Comparison of ENCODE assay signal across 8 cellular contexts in the genomic region with DNA sequence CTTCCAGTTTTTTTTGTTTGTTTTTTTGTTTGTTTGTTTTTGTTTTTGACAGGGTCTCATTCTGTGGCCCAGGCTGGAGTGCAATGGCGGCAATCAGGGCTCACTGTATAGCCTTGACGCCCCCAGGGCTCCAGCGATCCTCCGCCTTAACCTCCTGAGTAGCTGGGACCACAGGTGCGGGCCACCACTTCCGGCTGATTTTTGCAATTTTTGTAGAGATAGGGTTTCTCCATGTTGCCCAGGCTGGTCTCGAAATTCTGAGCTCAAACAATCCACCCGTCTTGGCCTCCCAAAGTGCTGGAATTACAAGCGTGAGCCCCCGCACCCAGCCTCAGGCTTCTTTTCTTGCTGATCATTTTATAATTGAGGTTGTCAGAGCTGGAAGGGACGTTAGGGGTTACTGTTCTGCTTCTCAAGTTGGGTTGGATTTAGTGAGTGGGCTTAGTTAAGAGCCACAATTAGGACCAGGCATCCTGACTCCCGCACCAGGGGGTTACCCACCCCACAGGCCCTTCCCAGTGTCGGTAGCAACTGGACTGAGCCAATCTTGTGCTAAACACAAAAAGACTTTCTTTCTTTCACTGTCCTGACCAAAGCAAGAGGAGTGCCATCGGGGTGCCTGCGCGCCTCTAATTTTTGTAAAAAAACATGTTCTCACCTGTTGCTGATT. TPM values are rescaled to one million over a fixed set of nuclear protein-coding genes. Genes with fewer than 3 reads are reported as not detected.
DNase-seq lines count a peak whose midpoint lies in the region; ATAC-seq, FAIRE-seq and TF ChIP-seq lines count a peak whose summit lies in the region.

No MANE protein-coding gene starts in this region.

- H3K9me3 ChIP-seq in astrocyte (ENCODE audit: insufficient read depth, low read depth, low read length): no peaks in the 10 kb centered on the region
- H3K9me3 ChIP-seq in naive thymus-derived CD4-positive, alpha-beta T cell (ENCODE audit: control insufficient read depth in 2 of 3, low read length in 3 of 3): no peaks in the 10 kb centered on the region

- H3K9me3 Mint-ChIP-seq in astrocyte (ENCODE audit: unreplicated experiment): no peaks in the 10 kb centered on the region
- peaks cover 0 to 49% (median 9%) of the 10 kb centered on the region in 11 donors for H3K9me3 Mint-ChIP-seq in naive thymus-derived CD4-positive, alpha-beta T cell

- H2AFZ ChIP-seq in astrocyte (ENCODE audit: low read depth, low read length): peak overlapping the region; percentile 79

- FAIRE-seq in astrocyte (lab: Jason Lieb, UNC): no peak

- H3K9ac ChIP-seq in astrocyte (ENCODE audit: low read length): peak overlapping the region; percentile 77

- peaks cover 5% of the 10 kb centered on the region for H3K4me1 Mint-ChIP-seq in astrocyte (ENCODE audit: low read depth, unreplicated experiment)
- H3K4me1 Mint-ChIP-seq in naive thymus-derived CD4-positive, alpha-beta T cell: peaks cover 11 to 35% (median 31%) of the 10 kb centered on the region in 7 donors

- intact Hi-C loops in naive thymus-derived CD4-positive, alpha-beta T cell (cut with micrococcal nuclease): no loop called here

- H3K36me3 Mint-ChIP-seq in astrocyte (ENCODE audit: low read depth, unreplicated experiment): no peaks in the 10 kb centered on the region
- peaks cover 0 to 15% (median 3%) of the 10 kb centered on the region in 5 donors for H3K36me3 Mint-ChIP-seq in naive thymus-derived CD4-positive, alpha-beta T cell

- peaks cover 54% of the 10 kb centered on the region for H3K27me3 Mint-ChIP-seq in astrocyte (ENCODE audit: low read depth, unreplicated experiment)
- peaks cover 91 to 99% (median 94%) of the 10 kb centered on the region in 5 donors for H3K27me3 Mint-ChIP-seq in naive thymus-derived CD4-positive, alpha-beta T cell

- peak overlapping the region; percentile 87 for H3K4me3 Mint-ChIP-seq in astrocyte (ENCODE audit: unreplicated experiment)
- peak overlapping the region; percentile 5 to 81 (median 23) for H3K4me3 Mint-ChIP-seq in naive thymus-derived CD4-positive, alpha-beta T cell

- H3K27ac Mint-ChIP-seq in astrocyte (ENCODE audit: unreplicated experiment): peak overlapping the region; percentile 49
- no peak overlapping the region for H3K27ac Mint-ChIP-seq in naive thymus-derived CD4-positive, alpha-beta T cell

- peak overlapping the region; percentile 96 for H3K4me2 ChIP-seq in astrocyte (ENCODE audit: low read length)

- H3K36me3 ChIP-seq in astrocyte (ENCODE audit: insufficient read depth, low read length): no peaks in the 10 kb centered on the region
- H3K36me3 ChIP-seq in naive thymus-derived CD4-positive, alpha-beta T cell (ENCODE audit: control insufficient read depth in 2 of 3, insufficient read depth in 3 of 3, low read length in 3 of 3): no peaks in the 10 kb centered on the region

- ATAC-seq in GM18870 (IDR thresholded peaks at IDR 0.05; ENCODE audit: unreplicated experiment): peak; percentile 25
- ATAC-seq in HG03342 (IDR thresholded peaks at IDR 0.05; ENCODE audit: unreplicated experiment): peak; percentile 31
- no peak for ATAC-seq in naive thymus-derived CD4-positive, alpha-beta T cell
- no peak for ATAC-seq in HG03025 (IDR thresholded peaks at IDR 0.05; ENCODE audit: low FRiP score, unreplicated experiment)
- no peak for ATAC-seq in HG03571 (IDR thresholded peaks at IDR 0.05; ENCODE audit: unreplicated experiment)

- no peak overlapping the region for H3K27ac ChIP-seq in astrocyte (ENCODE audit: low read depth, low read length)
- no peak overlapping the region for H3K27ac ChIP-seq in naive thymus-derived CD4-positive, alpha-beta T cell (ENCODE audit: low read depth, low read length)

- H3K79me2 ChIP-seq in astrocyte (ENCODE audit: insufficient read depth, low read length): no peaks in the 10 kb centered on the region

- no peak for TF ChIP-seq CTCF in astrocyte (IDR thresholded peaks at IDR 0.05; ENCODE audit: insufficient read depth, low read depth, low read length)

- POLR2A ChIA-PET in naive thymus-derived CD4-positive, alpha-beta T cell (lab: Charles Lee): interaction anchor here (0.6 kb wide), 1 partner anchor 1204 kb away, joined by 3 read pairs; no protein-coding TSS in a partner anchor

- DNase-seq in astrocyte (ENCODE audit: low read depth) (no peak), A172 (ENCODE audit: low spot score) (no peak)
- no peak for DNase-seq in naive thymus-derived CD4-positive, alpha-beta T cell
- no peak for DNase-seq in activated CD4-positive, alpha-beta T cell treated with anti-CD3 and anti-CD28 coated beads, Interleukin-2, amount 50 U/mL, for 1 hour

- H3K4me3 ChIP-seq in astrocyte (ENCODE audit: insufficient read depth, low read depth, low read length): peak overlapping the region; percentile 82
- H3K4me3 ChIP-seq in naive thymus-derived CD4-positive, alpha-beta T cell (ENCODE audit: low read length): no peak overlapping the region

- H3K27me3 ChIP-seq in astrocyte (ENCODE audit: insufficient read depth, low read length): peaks cover 52% of the 10 kb centered on the region
- peaks cover 52 to 61% of the 10 kb centered on the region in 2 donors for H3K27me3 ChIP-seq in naive thymus-derived CD4-positive, alpha-beta T cell (ENCODE audit: control insufficient read depth in 2 of 2, insufficient read depth in 2 of 2, low read length in 2 of 2)

- peaks cover 16% of the 10 kb centered on the region for H3K4me1 ChIP-seq in astrocyte (ENCODE audit: insufficient read depth, low read length)
- H3K4me1 ChIP-seq in naive thymus-derived CD4-positive, alpha-beta T cell (ENCODE audit: control insufficient read depth in 2 of 2, insufficient read depth in 2 of 2, low read length in 2 of 2): peaks cover 10 to 14% of the 10 kb centered on the region in 2 donors

- no peaks in the 10 kb centered on the region for H4K20me1 ChIP-seq in astrocyte (ENCODE audit: insufficient read depth, low read length)

- CTCF ChIA-PET in naive thymus-derived CD4-positive, alpha-beta T cell (lab: Charles Lee): no interaction called here

RNA-seq across cellular contexts. Expression of a gene that starts 13.1 kb away (rescaled TPM):
- 14.7 and 16.9 TPM in 2 replicates for total RNA-seq in astrocyte
- 1 to 10 TPM in 2 of 5 experiments, under 1 TPM in 3; 0.59 to 5.2 (median 0.84) TPM for total RNA-seq in naive thymus-derived CD4-positive, alpha-beta T cell
- polyA plus RNA-seq in naive thymus-derived CD4-positive, alpha-beta T cell: 1 to 10 TPM in 1 of 2 donors, not detected in 1; 1.6 TPM
- total RNA-seq in A172 (2014; rRNA removed; shearing (Covaris generic)): 14.0 and 17.0 TPM in 2 replicates

RNA-seq across cellular contexts. Expression of a gene that starts 40.1 kb away (rescaled TPM):
- 3.9 TPM in 2 replicates for total RNA-seq in astrocyte
- 10 to 100 TPM in 2 of 5 experiments, 1 to 10 TPM in 3; 2.8 to 11.8 (median 8.7) TPM for total RNA-seq in naive thymus-derived CD4-positive, alpha-beta T cell
- polyA plus RNA-seq in naive thymus-derived CD4-positive, alpha-beta T cell: 1 to 10 TPM; 6.6 to 8.2 TPM
- 3.5 and 5.6 TPM in 2 replicates for total RNA-seq in A172 (2014; rRNA removed; shearing (Covaris generic))

RNA-seq across cellular contexts. Expression of a gene that starts 47.1 kb away (rescaled TPM):
- not detected in 2 replicates for total RNA-seq in astrocyte
- under 1 TPM in 4 of 5 experiments, not detected in 1; 0.12 to 0.30 (median 0.25) TPM for total RNA-seq in naive thymus-derived CD4-positive, alpha-beta T cell
- under 1 TPM; 0.12 to 0.21 TPM for polyA plus RNA-seq in naive thymus-derived CD4-positive, alpha-beta T cell
- total RNA-seq in A172 (2014; rRNA removed; shearing (Covaris generic)): not detected in 2 replicates

RNA-seq across cellular contexts. Expression of a gene that starts 55.0 kb away (rescaled TPM):
- total RNA-seq in astrocyte: 12.0 and 15.9 TPM in 2 replicates
- total RNA-seq in naive thymus-derived CD4-positive, alpha-beta T cell: 10 to 100 TPM in 4 of 5 experiments, 1 to 10 TPM in 1; 8.0 to 27.8 (median 12.5) TPM
- polyA plus RNA-seq in naive thymus-derived CD4-positive, alpha-beta T cell: 10 to 100 TPM; 15.5 to 19.1 TPM
- total RNA-seq in A172 (2014; rRNA removed; shearing (Covaris generic)): 16.9 and 18.7 TPM in 2 replicates

Comparison
In these comparisons a context has a peak if more than half of its experiments do, and no peak if none do; other contexts are left out.
1. ATAC-seq: peak in GM18870 (single experiment) and HG03342 (single experiment); none in naive thymus-derived CD4-positive, alpha-beta T cell (single experiment), HG03025 (single experiment) and HG03571 (single experiment).